In genomic region chr15:64156652-64157331, GRCh38 we compare ENCODE assay signal across 1 cellular context.
TF ChIP-seq lines count a peak whose summit lies in the region.

No MANE protein-coding gene starts in this region.

TF ChIP-seq in K562, 482 proteins besides CTCF, POLR2A, EP300 and RAD21:
- TF ChIP-seq ZNF12 (CRISPR knock-in tag; IDR thresholded peaks at IDR 0.05) (no peak), FIP1L1 (IDR thresholded peaks at IDR 0.05; ENCODE audit: low read depth, low read length, poor library complexity, severe bottlenecking) (no peak), RBFOX2 (IDR thresholded peaks at IDR 0.05; ENCODE audit: low read depth, low read length) (peak; percentile 66), ZNF830 (CRISPR knock-in tag; IDR thresholded peaks at IDR 0.05) (no peak), E2F4 (CRISPR knock-in tag; IDR thresholded peaks at IDR 0.05; ENCODE audit: low read depth) (no peak), ZNF280A (IDR thresholded peaks at IDR 0.05; ENCODE audit: low read depth, partially characterized antibody) (no peak), HMGN3 (IDR thresholded peaks at IDR 0.05; ENCODE audit: borderline replicate concordance, extremely low read depth, insufficient read length, low read depth, low read length) (no peak), YY1 (IDR thresholded peaks at IDR 0.05; ENCODE audit: borderline replicate concordance in 1 of 3, control insufficient read depth in 1 of 3, extremely low read depth in 1 of 3, insufficient read depth in 3 of 3, insufficient read length in 1 of 3, insufficient replicate concordance in 2 of 3, low read depth in 1 of 3, low read length in 2 of 3) (no peak)
- TF ChIP-seq, protein P1, sequence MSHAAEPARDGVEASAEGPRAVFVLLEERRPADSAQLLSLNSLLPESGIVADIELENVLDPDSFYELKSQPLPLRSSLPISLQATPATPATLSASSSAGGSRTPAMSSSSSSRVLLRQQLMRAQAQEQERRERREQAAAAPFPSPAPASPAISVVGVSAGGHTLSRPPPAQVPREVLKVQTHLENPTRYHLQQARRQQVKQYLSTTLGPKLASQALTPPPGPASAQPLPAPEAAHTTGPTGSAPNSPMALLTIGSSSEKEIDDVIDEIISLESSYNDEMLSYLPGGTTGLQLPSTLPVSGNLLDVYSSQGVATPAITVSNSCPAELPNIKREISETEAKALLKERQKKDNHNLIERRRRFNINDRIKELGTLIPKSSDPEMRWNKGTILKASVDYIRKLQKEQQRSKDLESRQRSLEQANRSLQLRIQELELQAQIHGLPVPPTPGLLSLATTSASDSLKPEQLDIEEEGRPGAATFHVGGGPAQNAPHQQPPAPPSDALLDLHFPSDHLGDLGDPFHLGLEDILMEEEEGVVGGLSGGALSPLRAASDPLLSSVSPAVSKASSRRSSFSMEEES (CRISPR knock-in tag; IDR thresholded peaks at IDR 0.05), result no peak
- TF ChIP-seq, protein P2, sequence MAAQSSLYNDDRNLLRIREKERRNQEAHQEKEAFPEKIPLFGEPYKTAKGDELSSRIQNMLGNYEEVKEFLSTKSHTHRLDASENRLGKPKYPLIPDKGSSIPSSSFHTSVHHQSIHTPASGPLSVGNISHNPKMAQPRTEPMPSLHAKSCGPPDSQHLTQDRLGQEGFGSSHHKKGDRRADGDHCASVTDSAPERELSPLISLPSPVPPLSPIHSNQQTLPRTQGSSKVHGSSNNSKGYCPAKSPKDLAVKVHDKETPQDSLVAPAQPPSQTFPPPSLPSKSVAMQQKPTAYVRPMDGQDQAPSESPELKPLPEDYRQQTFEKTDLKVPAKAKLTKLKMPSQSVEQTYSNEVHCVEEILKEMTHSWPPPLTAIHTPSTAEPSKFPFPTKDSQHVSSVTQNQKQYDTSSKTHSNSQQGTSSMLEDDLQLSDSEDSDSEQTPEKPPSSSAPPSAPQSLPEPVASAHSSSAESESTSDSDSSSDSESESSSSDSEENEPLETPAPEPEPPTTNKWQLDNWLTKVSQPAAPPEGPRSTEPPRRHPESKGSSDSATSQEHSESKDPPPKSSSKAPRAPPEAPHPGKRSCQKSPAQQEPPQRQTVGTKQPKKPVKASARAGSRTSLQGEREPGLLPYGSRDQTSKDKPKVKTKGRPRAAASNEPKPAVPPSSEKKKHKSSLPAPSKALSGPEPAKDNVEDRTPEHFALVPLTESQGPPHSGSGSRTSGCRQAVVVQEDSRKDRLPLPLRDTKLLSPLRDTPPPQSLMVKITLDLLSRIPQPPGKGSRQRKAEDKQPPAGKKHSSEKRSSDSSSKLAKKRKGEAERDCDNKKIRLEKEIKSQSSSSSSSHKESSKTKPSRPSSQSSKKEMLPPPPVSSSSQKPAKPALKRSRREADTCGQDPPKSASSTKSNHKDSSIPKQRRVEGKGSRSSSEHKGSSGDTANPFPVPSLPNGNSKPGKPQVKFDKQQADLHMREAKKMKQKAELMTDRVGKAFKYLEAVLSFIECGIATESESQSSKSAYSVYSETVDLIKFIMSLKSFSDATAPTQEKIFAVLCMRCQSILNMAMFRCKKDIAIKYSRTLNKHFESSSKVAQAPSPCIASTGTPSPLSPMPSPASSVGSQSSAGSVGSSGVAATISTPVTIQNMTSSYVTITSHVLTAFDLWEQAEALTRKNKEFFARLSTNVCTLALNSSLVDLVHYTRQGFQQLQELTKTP (IDR thresholded peaks at IDR 0.05; ENCODE audit: low read depth in 1 of 2, partially characterized antibody in 2 of 2), result no peak
- TF ChIP-seq, protein P3, sequence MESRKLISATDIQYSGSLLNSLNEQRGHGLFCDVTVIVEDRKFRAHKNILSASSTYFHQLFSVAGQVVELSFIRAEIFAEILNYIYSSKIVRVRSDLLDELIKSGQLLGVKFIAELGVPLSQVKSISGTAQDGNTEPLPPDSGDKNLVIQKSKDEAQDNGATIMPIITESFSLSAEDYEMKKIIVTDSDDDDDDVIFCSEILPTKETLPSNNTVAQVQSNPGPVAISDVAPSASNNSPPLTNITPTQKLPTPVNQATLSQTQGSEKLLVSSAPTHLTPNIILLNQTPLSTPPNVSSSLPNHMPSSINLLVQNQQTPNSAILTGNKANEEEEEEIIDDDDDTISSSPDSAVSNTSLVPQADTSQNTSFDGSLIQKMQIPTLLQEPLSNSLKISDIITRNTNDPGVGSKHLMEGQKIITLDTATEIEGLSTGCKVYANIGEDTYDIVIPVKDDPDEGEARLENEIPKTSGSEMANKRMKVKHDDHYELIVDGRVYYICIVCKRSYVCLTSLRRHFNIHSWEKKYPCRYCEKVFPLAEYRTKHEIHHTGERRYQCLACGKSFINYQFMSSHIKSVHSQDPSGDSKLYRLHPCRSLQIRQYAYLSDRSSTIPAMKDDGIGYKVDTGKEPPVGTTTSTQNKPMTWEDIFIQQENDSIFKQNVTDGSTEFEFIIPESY (CRISPR knock-in tag; IDR thresholded peaks at IDR 0.05), result 0 out of 2 replicates have a peak, but pooled peaks have one; percentile 13
TF ChIP-seq in K562: peak in this region for 2.
